In the genomic region with DNA sequence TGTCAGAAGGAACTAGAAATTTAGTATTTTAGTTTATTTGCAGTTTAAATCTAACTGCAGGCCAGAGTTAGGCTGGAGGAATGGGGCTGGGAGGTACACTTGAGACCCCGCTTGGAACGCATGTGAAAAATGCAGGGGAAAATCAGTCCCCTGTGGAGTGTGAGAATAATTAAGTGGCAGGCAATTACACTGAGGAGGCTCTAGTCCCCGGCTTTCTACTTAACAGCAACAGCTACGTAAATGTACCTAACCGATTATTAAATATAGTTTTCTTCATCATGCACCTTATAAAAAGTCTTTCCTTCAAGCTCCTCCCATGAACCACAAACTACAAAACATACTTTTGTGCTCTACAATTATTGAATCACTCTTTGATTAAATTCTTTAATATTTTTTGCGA, we compare ENCODE assay signal across 8 cellular contexts. TPM values are rescaled to one million over a fixed set of nuclear protein-coding genes. Genes with fewer than 3 reads are reported as not detected.
DNase-seq lines count a peak whose midpoint lies in the region; ATAC-seq, FAIRE-seq and TF ChIP-seq lines count a peak whose summit lies in the region.

No MANE protein-coding gene starts in this region.

- peak overlapping the region; percentile 94 for H3K27ac ChIP-seq in KOPT-K1 (ENCODE audit: low read depth, low read length, poor library complexity, severe bottlenecking)

- no peaks in the 10 kb centered on the region for H3K4me1 Mint-ChIP-seq in Caco-2 (ENCODE audit: low read depth, unreplicated experiment)
- H3K4me1 Mint-ChIP-seq in stimulated activated naive B cell treated with anti-CD40 and anti-IgM and Interleukin-4, amounts not matched to agents 10 μg/mL and 1 μg/mL and 100 μg/mL, for 72 hours = peaks cover 18 to 40% of the 10 kb centered on the region in 2 donors

- H3K9me3 ChIP-seq in Caco-2 (peaks cover 13% of the 10 kb centered on the region; the same call in 1 of the 2 replicates), KOPT-K1 (ENCODE audit: insufficient read depth, low read length, poor library complexity, severe bottlenecking) (peaks cover 69% of the 10 kb centered on the region), iPS-18c (ENCODE audit: control insufficient read depth, insufficient read depth, low read length) (peaks cover 4% of the 10 kb centered on the region)

- intact Hi-C loops in Caco-2 (cut with micrococcal nuclease; ENCODE audit: unreplicated experiment) = no loop called here

- DNase-seq in Caco-2 (no peak), amniotic epithelial cell (ENCODE audit: low read depth) (peak; percentile 1), mucosa of gallbladder (ENCODE audit: low spot score) (no peak), frontal cortex (ENCODE audit: low spot score in 2 of 2) (no peak)
- no peak for DNase-seq in stimulated activated naive B cell treated with anti-CD40 and anti-IgM and Interleukin-4, amounts not matched to agents 10 μg/mL and 1 μg/mL and 100 μg/mL, for 72 hours

- no peak for FAIRE-seq in frontal cortex (lab: Jason Lieb, UNC)

- peaks cover 27% of the 10 kb centered on the region for H3K36me3 Mint-ChIP-seq in Caco-2 (ENCODE audit: insufficient read depth, unreplicated experiment)
- peaks cover 29 to 30% of the 10 kb centered on the region in 2 donors for H3K36me3 Mint-ChIP-seq in stimulated activated naive B cell treated with anti-CD40 and anti-IgM and Interleukin-4, amounts not matched to agents 10 μg/mL and 1 μg/mL and 100 μg/mL, for 72 hours

- peak in 1 of 2 donors; percentile 12 for ATAC-seq in stimulated activated naive B cell treated with anti-CD40 and anti-IgM and Interleukin-4, amounts not matched to agents 10 μg/mL and 1 μg/mL and 100 μg/mL, for 72 hours (replicated peaks)
- ATAC-seq in GM19455 (IDR thresholded peaks at IDR 0.05; ENCODE audit: unreplicated experiment) = no peak

- H3K4me3 ChIP-seq in Caco-2 (ENCODE audit: low read depth, low read length) (peak overlapping the region; percentile 72), iPS-18c (ENCODE audit: insufficient read depth, low read depth, low read length) (peak overlapping the region; percentile 99)

- no peak for TF ChIP-seq CTCF in Caco-2 (IDR thresholded peaks at IDR 0.05; ENCODE audit: insufficient read depth in 1 of 2, low read depth in 1 of 2, low read length in 1 of 2, severe bottlenecking in 1 of 2, unreplicated experiment in 1 of 2)

- BruUV-seq in Caco-2 (replicated peaks; lab: Mats Ljungman, UMichigan) = no TSS peak

- no peaks in the 10 kb centered on the region for H3K27me3 ChIP-seq in Caco-2 (replicated peaks; ENCODE audit: control insufficient read depth, insufficient read depth, low read length)

- CTCF ChIA-PET in Caco-2 (lab: Charles Lee) = no interaction called here

- no peaks in the 10 kb centered on the region for H3K4me1 ChIP-seq in Caco-2

- H3K4me3 Mint-ChIP-seq in Caco-2 (ENCODE audit: unreplicated experiment) = peak overlapping the region; percentile 85
- peak overlapping the region; percentile 100 for H3K4me3 Mint-ChIP-seq in stimulated activated naive B cell treated with anti-CD40 and anti-IgM and Interleukin-4, amounts not matched to agents 10 μg/mL and 1 μg/mL and 100 μg/mL, for 72 hours

- H3K36me3 ChIP-seq in Caco-2 (ENCODE audit: control insufficient read depth, insufficient read depth, low read length) (no peaks in the 10 kb centered on the region), KOPT-K1 (ENCODE audit: insufficient read depth, low read length) (peaks cover 43% of the 10 kb centered on the region)

- peak overlapping the region; percentile 95 for H3K27ac Mint-ChIP-seq in Caco-2 (ENCODE audit: unreplicated experiment)
- H3K27ac Mint-ChIP-seq in stimulated activated naive B cell treated with anti-CD40 and anti-IgM and Interleukin-4, amounts not matched to agents 10 μg/mL and 1 μg/mL and 100 μg/mL, for 72 hours = peak overlapping the region; percentile 100

- H3K27me3 Mint-ChIP-seq in Caco-2 (ENCODE audit: insufficient read depth, unreplicated experiment) = no peaks in the 10 kb centered on the region
- no peaks in the 10 kb centered on the region for H3K27me3 Mint-ChIP-seq in stimulated activated naive B cell treated with anti-CD40 and anti-IgM and Interleukin-4, amounts not matched to agents 10 μg/mL and 1 μg/mL and 100 μg/mL, for 72 hours

- no peaks in the 10 kb centered on the region for H3K9me3 Mint-ChIP-seq in Caco-2 (ENCODE audit: unreplicated experiment)
- peaks cover 6 to 11% of the 10 kb centered on the region in 2 donors for H3K9me3 Mint-ChIP-seq in stimulated activated naive B cell treated with anti-CD40 and anti-IgM and Interleukin-4, amounts not matched to agents 10 μg/mL and 1 μg/mL and 100 μg/mL, for 72 hours

- POLR2A ChIA-PET in Caco-2 (lab: Charles Lee) = interaction anchor here (0.9 to 1.4 kb wide), 4 partner anchors 68 to 552 kb away, joined by 3 to 13 read pairs (median 6); partner anchors contain the start of genes ZNF431, ZNF493, ZNF66 and ZNF714

RNA-seq across cellular contexts. Expression of gene ZNF708, which starts 0.8 kb away (rescaled TPM):
- total RNA-seq in Caco-2 (2022) (8.8 and 10.0 TPM in 2 replicates), mucosa of gallbladder (13.0 TPM), frontal cortex (66.0 TPM)

RNA-seq across cellular contexts. Expression of gene ZNF738, which starts 30.4 kb away (rescaled TPM):
- total RNA-seq in Caco-2 (2022) = 9.5 and 10.4 TPM in 2 replicates
- 7.5 TPM for total RNA-seq in mucosa of gallbladder
- 33.0 TPM for total RNA-seq in frontal cortex
